Comparison of ENCODE assay signal across 1 cellular context in genomic region chr11:75352417-75353206, GRCh38.
TF ChIP-seq lines count a peak whose summit lies in the region.

No MANE protein-coding gene starts in this region.

TF ChIP-seq in H1, 55 proteins besides CTCF, POLR2A, EP300 and RAD21:
- TF ChIP-seq USF2 (IDR thresholded peaks at IDR 0.05; ENCODE audit: low read length) (no peak), KDM5A (IDR thresholded peaks at IDR 0.05; ENCODE audit: low read length) (no peak), SUZ12 (IDR thresholded peaks at IDR 0.05; ENCODE audit: low read length) (0 out of 2 replicates have a peak, but pooled peaks have one; percentile 6), SIRT6 (IDR thresholded peaks at IDR 0.05; ENCODE audit: low read length) (no peak)
